In the genomic region with DNA sequence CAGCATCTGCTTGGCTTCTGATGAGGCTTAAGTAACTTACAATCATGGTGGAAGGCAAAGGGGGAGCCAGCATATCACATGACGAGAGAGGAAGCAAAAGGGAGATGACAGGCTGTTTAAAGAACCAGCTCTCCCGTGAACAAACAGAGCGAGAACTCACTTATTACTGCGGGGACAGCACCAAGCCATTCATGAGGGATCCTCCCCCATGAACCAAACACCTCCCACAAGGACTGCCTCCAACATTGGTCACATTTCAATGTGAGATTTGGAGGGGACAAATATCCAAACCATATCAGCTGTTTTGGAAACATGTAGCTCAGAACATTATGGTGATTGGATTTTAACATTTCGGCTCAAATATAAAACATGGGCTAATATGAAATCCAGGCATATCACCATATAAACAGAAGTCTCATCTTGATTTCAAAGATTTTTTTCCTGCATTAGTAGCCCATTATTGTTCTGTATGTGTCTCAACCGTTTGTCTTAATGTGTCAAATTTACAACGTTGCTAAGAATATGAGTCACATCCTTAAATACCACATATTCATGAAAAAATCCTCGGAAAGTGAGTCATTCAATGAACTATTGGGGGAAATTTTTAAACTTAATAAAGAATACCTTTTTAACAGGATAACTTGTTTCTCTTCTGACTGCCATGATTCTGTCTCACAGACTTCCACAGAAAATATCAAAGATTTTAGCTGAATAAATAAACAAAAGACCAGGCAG, we compare ENCODE assay signal across 10 cellular contexts.
A peak's percentile ranks its signal among the peaks of the same experiment; 100 is the strongest.
DNase-seq lines count a peak whose midpoint lies in the region; ATAC-seq and TF ChIP-seq lines count a peak whose summit lies in the region.
"Had no signal": no experiment of that assay in that cellular context is flagged by ENCODE, and none has a peak within 500 bp of the region (broad histone marks: within the 10 kb centered on the region; RNA-seq: fewer than 3 reads in every experiment).

No MANE protein-coding gene starts in this region.

- POLR2A ChIA-PET in RWPE1 (lab: Yijun Ruan, JAX; ENCODE audit: low non-redundant PET) = no interaction called here
- POLR2A ChIA-PET in CD4-positive, alpha-beta memory T cell (lab: Charles Lee; ENCODE audit: partially characterized antibody) = no interaction called here

- H3K4me2 ChIP-seq in mesenchymal stem cell (ENCODE audit: low read length, poor library complexity, severe bottlenecking) = no peak overlapping the region

- no peaks in the 10 kb centered on the region for H3K27me3 ChIP-seq in mesenchymal stem cell (ENCODE audit: control insufficient read depth in 1 of 2, insufficient read depth in 1 of 2, low read length in 2 of 2)
- no peaks in the 10 kb centered on the region for H3K27me3 ChIP-seq in CD4-positive, alpha-beta memory T cell (ENCODE audit: insufficient read depth, low read length)
- H3K27me3 ChIP-seq: neutrophil had no signal

- no peak overlapping the region for H3K14ac ChIP-seq in mesenchymal stem cell (ENCODE audit: low read length in 2 of 2)

- H4K91ac ChIP-seq in mesenchymal stem cell (ENCODE audit: low read length) = no peak overlapping the region

- H3K27me3 Mint-ChIP-seq in CD4-positive, alpha-beta memory T cell = no peaks in the 10 kb centered on the region
- H3K27me3 Mint-ChIP-seq: activated B cell treated with CpG ODN at 0.5 μM for 24 hours had no signal

- ATAC-seq in GM18505 (IDR thresholded peaks at IDR 0.05; ENCODE audit: unreplicated experiment) (peak; percentile 36), HG02642 (IDR thresholded peaks at IDR 0.05; ENCODE audit: poor library complexity, unreplicated experiment) (peak; percentile 50), GM19324 (IDR thresholded peaks at IDR 0.05; ENCODE audit: low FRiP score, unreplicated experiment) (no peak), esophagus mucosa (no peak)

- H3K4me3 ChIP-seq in mesenchymal stem cell (ENCODE audit: insufficient read depth in 1 of 2, low read depth in 1 of 2, low read length in 2 of 2) = no peak overlapping the region
- H3K4me3 ChIP-seq in CD4-positive, alpha-beta memory T cell (ENCODE audit: low read length in 2 of 2) = no peak overlapping the region

- H3K9me3 Mint-ChIP-seq in CD4-positive, alpha-beta memory T cell = peaks cover 0 to 5% (median 1%) of the 10 kb centered on the region in 8 donors
- H3K9me3 Mint-ChIP-seq: activated B cell treated with CpG ODN at 0.5 μM for 24 hours had no signal

- H2BK15ac ChIP-seq in mesenchymal stem cell (ENCODE audit: low read depth, poor library complexity, severe bottlenecking) = no peak overlapping the region

- WGBS in mesenchymal stem cell = 0% methylated on average over 3 of the region's 8 CpGs

- no peaks in the 10 kb centered on the region for H3K36me3 ChIP-seq in mesenchymal stem cell (ENCODE audit: control insufficient read depth in 1 of 2, insufficient read depth in 2 of 2, low read depth in 1 of 2, low read length in 2 of 2)
- H3K36me3 ChIP-seq in CD4-positive, alpha-beta memory T cell (ENCODE audit: insufficient read depth, low read length) = no peaks in the 10 kb centered on the region
- H3K36me3 ChIP-seq: neutrophil had no signal

- H3K27ac ChIP-seq in RWPE1 = peak overlapping the region; percentile 82
- peak overlapping the region; percentile 90 for H3K27ac ChIP-seq in mesenchymal stem cell (ENCODE audit: low read length, poor library complexity, severe bottlenecking)
- no peak overlapping the region for H3K27ac ChIP-seq in CD4-positive, alpha-beta memory T cell (ENCODE audit: low read depth, low read length)
- H3K27ac ChIP-seq: neutrophil had no signal

- peak overlapping the region in 1 of 2 experiments; percentile 28 for H3K4ac ChIP-seq in mesenchymal stem cell (ENCODE audit: low read depth in 1 of 2, low read length in 2 of 2)

- no peak overlapping the region for H3K23ac ChIP-seq in mesenchymal stem cell (ENCODE audit: low read length in 2 of 2)

- H2BK12ac ChIP-seq in mesenchymal stem cell (ENCODE audit: low read length in 2 of 2) = peak overlapping the region in 1 of 2 experiments; percentile 86

- CTCF ChIA-PET in RWPE1 (lab: Yijun Ruan, JAX) = no interaction called here
- CTCF ChIA-PET in CD4-positive, alpha-beta memory T cell (lab: Charles Lee; ENCODE audit: partially characterized antibody) = no interaction called here

- no peak for TF ChIP-seq CTCF in RWPE1 (conservative IDR thresholded peaks at IDR 0.05; ENCODE audit: low read depth)

- DNase-seq in RWPE1 (ENCODE audit: low spot score) (peak; percentile 66), mesenchymal stem cell (peak; percentile 82), islet precursor cell (no peak)
- DNase-seq in CD4-positive, alpha-beta memory T cell = no peak
- DNase-seq: activated B cell treated with CpG ODN at 0.5 μM for 24 hours had no signal

- H4K8ac ChIP-seq in mesenchymal stem cell (ENCODE audit: low read length) = peak overlapping the region; percentile 66

- no peak for TF ChIP-seq POLR2A in GM18505 (IDR thresholded peaks at IDR 0.05; ENCODE audit: borderline replicate concordance, extremely low read depth, insufficient read depth, insufficient read length)

- no peak overlapping the region for H3K4me3 Mint-ChIP-seq in CD4-positive, alpha-beta memory T cell
- H3K4me3 Mint-ChIP-seq: activated B cell treated with CpG ODN at 0.5 μM for 24 hours had no signal

- H3K79me1 ChIP-seq in mesenchymal stem cell (replicated peaks; ENCODE audit: low read length, poor library complexity, severe bottlenecking) = no peaks in the 10 kb centered on the region

- H2AK5ac ChIP-seq in mesenchymal stem cell (ENCODE audit: low read length, severe bottlenecking) = no peak overlapping the region

- no peaks in the 10 kb centered on the region for H3K36me3 Mint-ChIP-seq in CD4-positive, alpha-beta memory T cell

- no peaks in the 10 kb centered on the region for H3K9me3 ChIP-seq in mesenchymal stem cell (ENCODE audit: control insufficient read depth, low read length)
- no peaks in the 10 kb centered on the region for H3K9me3 ChIP-seq in CD4-positive, alpha-beta memory T cell (ENCODE audit: control insufficient read depth in 1 of 2, low read length in 2 of 2)
- H3K9me3 ChIP-seq: neutrophil had no signal

- peak overlapping the region; percentile 95 for H2BK5ac ChIP-seq in mesenchymal stem cell (ENCODE audit: low read depth, low read length, poor library complexity, severe bottlenecking)

- intact Hi-C loops in CD4-positive, alpha-beta memory T cell (cut with micrococcal nuclease) = no loop called here

- H2BK120ac ChIP-seq in mesenchymal stem cell (ENCODE audit: low read depth, low read length) = no peak overlapping the region

- peak overlapping the region; percentile 36 for H2AFZ ChIP-seq in mesenchymal stem cell (ENCODE audit: low read depth, low read length)

- H3K4me1 ChIP-seq in mesenchymal stem cell (ENCODE audit: control insufficient read depth, insufficient read depth, low read depth, low read length) = peaks cover 8% of the 10 kb centered on the region
- H3K4me1 ChIP-seq in CD4-positive, alpha-beta memory T cell (ENCODE audit: insufficient read depth, low read length) = no peaks in the 10 kb centered on the region

- no peak overlapping the region for H3K27ac Mint-ChIP-seq in CD4-positive, alpha-beta memory T cell
- H3K27ac Mint-ChIP-seq: activated B cell treated with CpG ODN at 0.5 μM for 24 hours had no signal

- H3K9ac ChIP-seq in mesenchymal stem cell (ENCODE audit: low read length) = peak overlapping the region; percentile 34

- H3K18ac ChIP-seq in mesenchymal stem cell (ENCODE audit: low read depth in 1 of 2, low read length in 2 of 2) = peak overlapping the region in 1 of 2 experiments; percentile 11

- no peaks in the 10 kb centered on the region for H3K4me1 Mint-ChIP-seq in CD4-positive, alpha-beta memory T cell
- H3K4me1 Mint-ChIP-seq: activated B cell treated with CpG ODN at 0.5 μM for 24 hours had no signal

Comparison
In these comparisons a context has a peak if more than half of its experiments do, and no peak if none do; other contexts are left out.
1. ATAC-seq: peak in GM18505 (single experiment) and HG02642 (single experiment); none in GM19324 (single experiment) and esophagus mucosa (single experiment).
2. DNase-seq: peak in RWPE1 (single experiment) and mesenchymal stem cell (single experiment); none in islet precursor cell (single experiment) and CD4-positive, alpha-beta memory T cell (0 of 5).